In the genomic region with DNA sequence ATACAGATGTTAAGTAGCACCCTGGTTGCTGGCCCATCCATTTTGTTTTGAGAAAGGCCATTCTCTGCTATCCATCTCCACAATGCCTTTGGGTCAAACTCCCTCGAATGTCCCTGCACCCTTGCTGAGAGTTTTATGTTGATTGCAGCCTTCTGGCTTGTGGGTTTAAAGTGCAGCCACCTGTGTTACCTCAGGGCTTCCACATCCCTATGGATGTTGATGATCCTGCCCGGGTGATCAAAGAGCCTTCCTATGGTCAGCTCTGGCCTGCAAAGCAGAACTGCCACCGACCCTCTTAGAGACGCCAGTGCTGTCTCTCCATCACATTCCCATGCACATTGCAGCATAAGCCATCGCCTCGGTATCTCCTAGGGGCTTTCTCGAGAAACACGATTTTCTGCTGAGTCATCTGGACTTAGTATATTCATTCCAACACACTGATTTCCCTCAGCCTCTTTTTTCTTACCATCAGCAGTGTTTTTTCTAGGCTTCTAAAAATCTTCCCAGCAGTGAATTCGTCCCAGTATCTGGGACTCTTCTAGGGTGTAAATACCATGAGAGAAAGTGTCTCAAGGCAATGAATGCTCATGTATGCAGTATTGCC, we compare ENCODE assay signal across 27 cellular contexts.
DNase-seq lines count a peak whose midpoint lies in the region; ATAC-seq, FAIRE-seq and TF ChIP-seq lines count a peak whose summit lies in the region.
"Had no signal": no experiment of that assay in that cellular context is flagged by ENCODE, and none has a peak within 500 bp of the region (broad histone marks: within the 10 kb centered on the region; RNA-seq: fewer than 3 reads in every experiment).

No MANE protein-coding gene starts in this region.

- H3K9me1 ChIP-seq in IMR-90 (ENCODE audit: insufficient read depth, low read length) (no peaks in the 10 kb centered on the region), K562 (ENCODE audit: control insufficient read depth, insufficient read depth, low read length) (no peaks in the 10 kb centered on the region)

- no peaks in the 10 kb centered on the region for H3K79me1 ChIP-seq in IMR-90 (ENCODE audit: low read depth in 1 of 2, low read length in 2 of 2)

- TF ChIP-seq EP300 in K562 (IDR thresholded peaks at IDR 0.05; ENCODE audit: low read length) = no peak

- no peak overlapping the region for H2BK20ac ChIP-seq in IMR-90 (ENCODE audit: low read depth, low read length)

- no peak for FAIRE-seq in K562 (lab: Jason Lieb, UNC)
- FAIRE-seq: GM12891 had no signal

- TF ChIP-seq RAD21 in IMR-90 (IDR thresholded peaks at IDR 0.05; ENCODE audit: low read length) (no peak), K562 (CRISPR knock-in tag; conservative IDR thresholded peaks at IDR 0.05 in 1 of 2, IDR thresholded peaks at IDR 0.05 in 1 of 2) (no peak)

- no peak overlapping the region for H3K4me3 Mint-ChIP-seq in activated CD8-positive, alpha-beta memory T cell treated with anti-CD3 and anti-CD28 coated beads, Interleukin-2, amount 10 ng/mL, durations not matched to agents 7 days and 5 days
- H3K4me3 Mint-ChIP-seq: B cell; CD8-positive, alpha-beta T cell had no signal

- H3K9me3 Mint-ChIP-seq in activated CD8-positive, alpha-beta memory T cell treated with anti-CD3 and anti-CD28 coated beads, Interleukin-2, amount 10 ng/mL, durations not matched to agents 7 days and 5 days (ENCODE audit: low read depth) = no peaks in the 10 kb centered on the region
- H3K9me3 Mint-ChIP-seq: CD8-positive, alpha-beta T cell had no signal

- H4K8ac ChIP-seq in IMR-90 (ENCODE audit: low read depth in 2 of 2, low read length in 2 of 2) = no peak overlapping the region

- no peak overlapping the region for H4K5ac ChIP-seq in IMR-90 (ENCODE audit: low read depth, low read length)

- H3K23ac ChIP-seq in IMR-90 (ENCODE audit: low read depth, low read length) = no peak overlapping the region

- H2BK15ac ChIP-seq in IMR-90 (ENCODE audit: low read depth, low read length) = no peak overlapping the region

- no peak overlapping the region for H3K4me2 ChIP-seq in IMR-90 (ENCODE audit: low read depth, low read length)
- no peak overlapping the region for H3K4me2 ChIP-seq in K562 (ENCODE audit: insufficient read depth, low read length)
- H3K4me2 ChIP-seq: PC-9 had no signal

- no peak overlapping the region for H3K18ac ChIP-seq in IMR-90 (ENCODE audit: low read depth, low read length)

- H3K9ac ChIP-seq in IMR-90 (ENCODE audit: low read depth, low read length) = no peak overlapping the region
- no peak overlapping the region for H3K9ac ChIP-seq in K562 (ENCODE audit: insufficient read depth in 1 of 2, low read depth in 2 of 2, low read length in 2 of 2)

- intact Hi-C loops in IMR-90 (cut with micrococcal nuclease) (loop anchor here (10.0 kb wide), 1 partner anchor 596 kb away; no protein-coding TSS in a partner anchor), K562 (cut with micrococcal nuclease) (loop anchor here (10.0 kb wide), 1 partner anchor 384 kb away; no protein-coding TSS in a partner anchor)

- no peak overlapping the region for H3K27ac ChIP-seq in IMR-90 (ENCODE audit: insufficient read depth, low read length)
- no peak overlapping the region for H3K27ac ChIP-seq in K562 (ENCODE audit: extremely low read depth, low read depth, low read length)
- H3K27ac ChIP-seq: C4-2B, HL-60, PC-9, SJSA1 had no signal

- H3K4me1 Mint-ChIP-seq in activated CD8-positive, alpha-beta memory T cell treated with anti-CD3 and anti-CD28 coated beads, Interleukin-2, amount 10 ng/mL, durations not matched to agents 7 days and 5 days = no peaks in the 10 kb centered on the region
- H3K4me1 Mint-ChIP-seq: B cell had no signal

- TF ChIP-seq POLR2A in IMR-90 (IDR thresholded peaks at IDR 0.05; ENCODE audit: low read depth, low read length) (no peak), K562 (conservative IDR thresholded peaks at IDR 0.05) (no peak)

- TF ChIP-seq CTCF in IMR-90 (conservative IDR thresholded peaks at IDR 0.05; ENCODE audit: low read depth, low read length) = no peak
- TF ChIP-seq CTCF in K562 (IDR thresholded peaks at IDR 0.05 in 2 of 3, conservative IDR thresholded peaks at IDR 0.05 in 1 of 3; ENCODE audit: insufficient read depth in 2 of 3, low read depth in 1 of 3, low read length in 3 of 3) = no peak
- no peak for TF ChIP-seq CTCF in fibroblast of the aortic adventitia (IDR thresholded peaks at IDR 0.05; ENCODE audit: insufficient read depth, low read length)

- no peaks in the 10 kb centered on the region for H3K79me2 ChIP-seq in K562 (ENCODE audit: control insufficient read depth, insufficient read depth, low read length)

- BruUV-seq in IMR-90 (replicated peaks; lab: Mats Ljungman, UMichigan) (no TSS peak), K562 (replicated peaks; lab: Mats Ljungman, UMichigan) (no TSS peak)

- no peaks in the 10 kb centered on the region for H3K36me3 Mint-ChIP-seq in activated CD8-positive, alpha-beta memory T cell treated with anti-CD3 and anti-CD28 coated beads, Interleukin-2, amount 10 ng/mL, durations not matched to agents 7 days and 5 days
- H3K36me3 Mint-ChIP-seq: CD8-positive, alpha-beta T cell had no signal

- no peak overlapping the region for H2BK5ac ChIP-seq in IMR-90 (ENCODE audit: low read depth, low read length, poor library complexity, severe bottlenecking)

- dilution Hi-C loops in IMR-90 (cut with HindIII; ENCODE audit: low sequenced_read_pairs, unreplicated experiment) = no loop called here

- H2BK120ac ChIP-seq in IMR-90 (ENCODE audit: low read depth, low read length) = no peak overlapping the region

- H3K9me3 ChIP-seq in IMR-90 (ENCODE audit: control insufficient read depth, insufficient read depth, low read length) (peaks cover 2% of the 10 kb centered on the region; the same call in 1 of the 2 replicates), K562 (replicated peaks; ENCODE audit: control insufficient read depth, insufficient read depth, low read depth, low read length) (no peaks in the 10 kb centered on the region)
- H3K9me3 ChIP-seq: Caco-2, SJSA1 had no signal

- no peaks in the 10 kb centered on the region for H3K27me3 Mint-ChIP-seq in activated CD8-positive, alpha-beta memory T cell treated with anti-CD3 and anti-CD28 coated beads, Interleukin-2, amount 10 ng/mL, durations not matched to agents 7 days and 5 days
- H3K27me3 Mint-ChIP-seq: B cell had no signal

- H4K20me1 ChIP-seq in IMR-90 (ENCODE audit: insufficient read depth, low read length) = no peaks in the 10 kb centered on the region
- H4K20me1 ChIP-seq in K562 (replicated peaks; ENCODE audit: control insufficient read depth, insufficient read depth, low read length) = no peaks in the 10 kb centered on the region

- H3K4ac ChIP-seq in IMR-90 (ENCODE audit: low read depth, low read length) = no peak overlapping the region

- POLR2A ChIA-PET in IMR-90 (lab: Charles Lee; ENCODE audit: unreplicated experiment) (no interaction called here), K562 (lab: Yijun Ruan, JAX) (no interaction called here)

- no peak overlapping the region for H4K91ac ChIP-seq in IMR-90 (ENCODE audit: insufficient read depth, low read depth, low read length)

- H3K4me1 ChIP-seq in IMR-90 (ENCODE audit: control insufficient read depth, insufficient read depth, low read length) = no peaks in the 10 kb centered on the region
- H3K4me1 ChIP-seq in K562 (replicated peaks in 1 of 2; ENCODE audit: control insufficient read depth in 2 of 2, insufficient read depth in 2 of 2, low read length in 2 of 2) = no peaks in the 10 kb centered on the region
- H3K4me1 ChIP-seq: Caco-2 had no signal

- H3K56ac ChIP-seq in IMR-90 (ENCODE audit: extremely low read depth, insufficient read depth, low read length) = no peak overlapping the region

- H2AK9ac ChIP-seq in IMR-90 (replicated peaks; ENCODE audit: low read depth, low read length, poor library complexity) = no peak overlapping the region

- no peak for ATAC-seq in IMR-90 (ENCODE audit: low read depth)
- no peak for ATAC-seq in K562
- no peak for ATAC-seq in activated CD8-positive, alpha-beta memory T cell treated with anti-CD3 and anti-CD28 coated beads, Interleukin-2, amount 10 ng/mL, durations not matched to agents 7 days and 5 days
- ATAC-seq: CD8-positive, alpha-beta T cell; HCT116 had no signal

- H3K27me3 ChIP-seq in IMR-90 (ENCODE audit: control insufficient read depth, insufficient read depth, low read length) (no peaks in the 10 kb centered on the region), K562 (ENCODE audit: control insufficient read depth in 2 of 2, insufficient read depth in 2 of 2, low read length in 2 of 2) (no peaks in the 10 kb centered on the region)
- H3K27me3 ChIP-seq: SJSA1 had no signal

- CTCF ChIA-PET in IMR-90 (lab: Yijun Ruan, JAX) = no interaction called here
- CTCF ChIA-PET in K562 (lab: Yijun Ruan, JAX; ENCODE audit: low intra/inter-chr PET ratio) = no interaction called here
- CTCF ChIA-PET in activated CD8-positive, alpha-beta memory T cell treated with anti-CD3 and anti-CD28 coated beads, Interleukin-2, amount 10 ng/mL, durations not matched to agents 7 days and 5 days (lab: Charles Lee) = no interaction called here

- no peak overlapping the region for H3K27ac Mint-ChIP-seq in activated CD8-positive, alpha-beta memory T cell treated with anti-CD3 and anti-CD28 coated beads, Interleukin-2, amount 10 ng/mL, durations not matched to agents 7 days and 5 days
- H3K27ac Mint-ChIP-seq: B cell; CD8-positive, alpha-beta T cell had no signal

- no peak overlapping the region for H3K4me3 ChIP-seq in IMR-90 (ENCODE audit: insufficient read depth, low read depth, low read length)
- H3K4me3 ChIP-seq in K562 = no peak overlapping the region
- no peak overlapping the region for H3K4me3 ChIP-seq in fibroblast of the aortic adventitia (ENCODE audit: low read depth, low read length)
- H3K4me3 ChIP-seq: PC-9, SJSA1 had no signal

- H3K36me3 ChIP-seq in IMR-90 (ENCODE audit: control insufficient read depth, insufficient read depth, low read length) (no peaks in the 10 kb centered on the region), K562 (ENCODE audit: control insufficient read depth, insufficient read depth, low read length) (no peaks in the 10 kb centered on the region)
- H3K36me3 ChIP-seq: SJSA1 had no signal

- H2AFZ ChIP-seq in IMR-90 (replicated peaks; ENCODE audit: low read length, poor library complexity) (no peak overlapping the region), K562 (ENCODE audit: low read depth, low read length) (no peak overlapping the region)
- H2AFZ ChIP-seq: PC-9 had no signal

- DNase-seq in IMR-90 (no peak), K562 (ENCODE audit: extremely low read depth in 1 of 4, low spot score in 3 of 4) (no peak), fibroblast of the aortic adventitia (ENCODE audit: low read depth) (peak; percentile 49), pons (ENCODE audit: low spot score) (no peak), NCI-H2107 (lab: John Stamatoyannopoulos, UW) (no peak)
- DNase-seq in NK-92 treated with Interleukin-12 subunit alpha and Interleukin-12 subunit beta, amount 100 ng/mL, for 24 hours (lab: John Stamatoyannopoulos, UW) = no peak
- DNase-seq in activated CD8-positive, alpha-beta memory T cell treated with anti-CD3 and anti-CD28 coated beads, Interleukin-2, amount 10 ng/mL, durations not matched to agents 7 days and 5 days = no peak
- DNase-seq: Caco-2; CD8-positive, alpha-beta T cell; EL; GF-D8; KBM-7; NCI-H1105; NCI-H1436 treated with DMSO at 0.1 percent for 48 hours; NCI-H187 treated with DMSO at 0.1 percent for 48 hours; NCI-H446; NCI-H524 treated with DMSO at 0.1 percent for 48 hours; NCI-H774; PC-9; Right ventricle myocardium superior; RPMI8226 had no signal

- WGBS in IMR-90 (ENCODE audit: extremely low coverage in 2 of 2, insufficient read length in 1 of 2), 2 experiments = 58% methylated on average over 5 of the region's 9 CpGs; no CpG with 5 or more reads in 1 of the 2 experiments
- 2% methylated on average over 9 of the region's 9 CpGs for WGBS in K562 (ENCODE audit: insufficient coverage, low coverage, missing lambda C conversion rate)

- in situ Hi-C loops in IMR-90 (cut with MboI; ENCODE audit: low sequenced_read_pairs) (loop anchor here (10.0 kb wide), 1 partner anchor 196 kb away; no protein-coding TSS in a partner anchor), K562 (cut with MboI) (no loop called here)

- H2AK5ac ChIP-seq in IMR-90 (ENCODE audit: low read depth, low read length) = no peak overlapping the region

- no peak overlapping the region for H3K14ac ChIP-seq in IMR-90 (replicated peaks; ENCODE audit: low read depth, low read length)
